1 cellular context compared by ENCODE assay signal in the genomic region with DNA sequence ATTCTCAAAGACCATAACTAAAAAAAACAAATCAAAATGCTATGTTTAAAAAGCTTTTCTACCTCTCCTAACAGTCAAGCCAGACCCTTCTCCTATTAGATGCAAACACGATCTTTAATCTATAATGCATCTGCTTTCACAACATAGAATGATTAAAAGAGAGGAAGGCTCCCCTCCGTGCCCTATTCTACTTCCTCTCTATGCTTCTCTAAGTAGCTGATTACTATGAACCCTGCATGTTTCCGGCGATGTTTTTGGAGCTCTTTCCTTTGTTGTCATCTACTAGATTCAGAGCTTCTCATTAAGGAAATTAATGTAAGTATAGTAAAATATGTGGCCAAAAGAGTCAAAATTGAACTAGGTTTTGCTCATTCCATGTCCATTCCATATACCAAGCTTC.
TF ChIP-seq lines count a peak whose summit lies in the region.

No MANE protein-coding gene starts in this region.

TF ChIP-seq in GM23338, 12 proteins besides CTCF, POLR2A, EP300 and RAD21 (continued from another document):
- TF ChIP-seq, protein P1, sequence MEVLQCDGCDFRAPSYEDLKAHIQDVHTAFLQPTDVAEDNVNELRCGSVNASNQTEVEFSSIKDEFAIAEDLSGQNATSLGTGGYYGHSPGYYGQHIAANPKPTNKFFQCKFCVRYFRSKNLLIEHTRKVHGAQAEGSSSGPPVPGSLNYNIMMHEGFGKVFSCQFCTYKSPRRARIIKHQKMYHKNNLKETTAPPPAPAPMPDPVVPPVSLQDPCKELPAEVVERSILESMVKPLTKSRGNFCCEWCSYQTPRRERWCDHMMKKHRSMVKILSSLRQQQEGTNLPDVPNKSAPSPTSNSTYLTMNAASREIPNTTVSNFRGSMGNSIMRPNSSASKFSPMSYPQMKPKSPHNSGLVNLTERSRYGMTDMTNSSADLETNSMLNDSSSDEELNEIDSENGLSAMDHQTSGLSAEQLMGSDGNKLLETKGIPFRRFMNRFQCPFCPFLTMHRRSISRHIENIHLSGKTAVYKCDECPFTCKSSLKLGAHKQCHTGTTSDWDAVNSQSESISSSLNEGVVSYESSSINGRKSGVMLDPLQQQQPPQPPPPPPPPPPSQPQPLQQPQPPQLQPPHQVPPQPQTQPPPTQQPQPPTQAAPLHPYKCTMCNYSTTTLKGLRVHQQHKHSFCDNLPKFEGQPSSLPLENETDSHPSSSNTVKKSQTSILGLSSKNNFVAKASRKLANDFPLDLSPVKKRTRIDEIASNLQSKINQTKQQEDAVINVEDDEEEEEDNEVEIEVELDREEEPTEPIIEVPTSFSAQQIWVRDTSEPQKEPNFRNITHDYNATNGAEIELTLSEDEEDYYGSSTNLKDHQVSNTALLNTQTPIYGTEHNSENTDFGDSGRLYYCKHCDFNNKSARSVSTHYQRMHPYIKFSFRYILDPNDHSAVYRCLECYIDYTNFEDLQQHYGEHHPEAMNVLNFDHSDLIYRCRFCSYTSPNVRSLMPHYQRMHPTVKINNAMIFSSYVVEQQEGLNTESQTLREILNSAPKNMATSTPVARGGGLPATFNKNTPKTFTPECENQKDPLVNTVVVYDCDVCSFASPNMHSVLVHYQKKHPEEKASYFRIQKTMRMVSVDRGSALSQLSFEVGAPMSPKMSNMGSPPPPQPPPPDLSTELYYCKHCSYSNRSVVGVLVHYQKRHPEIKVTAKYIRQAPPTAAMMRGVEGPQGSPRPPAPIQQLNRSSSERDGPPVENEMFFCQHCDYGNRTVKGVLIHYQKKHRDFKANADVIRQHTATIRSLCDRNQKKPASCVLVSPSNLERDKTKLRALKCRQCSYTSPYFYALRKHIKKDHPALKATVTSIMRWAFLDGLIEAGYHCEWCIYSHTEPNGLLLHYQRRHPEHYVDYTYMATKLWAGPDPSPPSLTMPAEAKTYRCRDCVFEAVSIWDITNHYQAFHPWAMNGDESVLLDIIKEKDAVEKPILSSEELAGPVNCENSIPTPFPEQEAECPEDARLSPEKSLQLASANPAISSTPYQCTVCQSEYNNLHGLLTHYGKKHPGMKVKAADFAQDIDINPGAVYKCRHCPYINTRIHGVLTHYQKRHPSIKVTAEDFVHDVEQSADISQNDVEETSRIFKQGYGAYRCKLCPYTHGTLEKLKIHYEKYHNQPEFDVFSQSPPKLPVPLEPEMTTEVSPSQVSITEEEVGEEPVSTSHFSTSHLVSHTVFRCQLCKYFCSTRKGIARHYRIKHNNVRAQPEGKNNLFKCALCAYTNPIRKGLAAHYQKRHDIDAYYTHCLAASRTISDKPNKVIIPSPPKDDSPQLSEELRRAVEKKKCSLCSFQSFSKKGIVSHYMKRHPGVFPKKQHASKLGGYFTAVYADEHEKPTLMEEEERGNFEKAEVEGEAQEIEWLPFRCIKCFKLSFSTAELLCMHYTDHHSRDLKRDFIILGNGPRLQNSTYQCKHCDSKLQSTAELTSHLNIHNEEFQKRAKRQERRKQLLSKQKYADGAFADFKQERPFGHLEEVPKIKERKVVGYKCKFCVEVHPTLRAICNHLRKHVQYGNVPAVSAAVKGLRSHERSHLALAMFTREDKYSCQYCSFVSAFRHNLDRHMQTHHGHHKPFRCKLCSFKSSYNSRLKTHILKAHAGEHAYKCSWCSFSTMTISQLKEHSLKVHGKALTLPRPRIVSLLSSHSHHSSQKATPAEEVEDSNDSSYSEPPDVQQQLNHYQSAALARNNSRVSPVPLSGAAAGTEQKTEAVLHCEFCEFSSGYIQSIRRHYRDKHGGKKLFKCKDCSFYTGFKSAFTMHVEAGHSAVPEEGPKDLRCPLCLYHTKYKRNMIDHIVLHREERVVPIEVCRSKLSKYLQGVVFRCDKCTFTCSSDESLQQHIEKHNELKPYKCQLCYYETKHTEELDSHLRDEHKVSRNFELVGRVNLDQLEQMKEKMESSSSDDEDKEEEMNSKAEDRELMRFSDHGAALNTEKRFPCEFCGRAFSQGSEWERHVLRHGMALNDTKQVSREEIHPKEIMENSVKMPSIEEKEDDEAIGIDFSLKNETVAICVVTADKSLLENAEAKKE (CRISPR knock-in tag; IDR thresholded peaks at IDR 0.05) = no peak
- no peak for TF ChIP-seq EZH2 (IDR thresholded peaks at IDR 0.05; ENCODE audit: low read depth, unreplicated experiment)
